Comparison of ENCODE assay signal across 24 cellular contexts in the genomic region with DNA sequence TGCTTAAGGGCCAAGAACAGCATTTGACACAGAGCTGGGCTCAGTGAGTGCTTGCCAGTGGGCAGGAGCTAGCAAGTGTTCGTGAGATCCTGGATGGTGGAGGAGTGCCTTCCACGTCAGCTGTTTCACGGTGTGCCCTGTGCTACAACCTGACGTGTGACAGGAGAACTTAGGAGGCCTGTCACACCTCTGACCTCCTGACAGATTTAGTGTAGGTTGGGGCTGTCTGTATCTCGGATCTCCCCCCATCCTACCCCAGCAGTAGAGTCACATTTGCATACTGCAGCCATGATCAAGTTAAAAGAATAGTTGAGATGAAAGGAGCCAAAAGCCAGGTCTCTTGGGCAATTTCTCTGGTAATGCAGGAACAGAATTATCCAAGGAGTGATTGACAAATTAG.
"Had no signal": no experiment of that assay in that cellular context is flagged by ENCODE, and none has a peak within 500 bp of the region (broad histone marks: within the 10 kb centered on the region; RNA-seq: fewer than 3 reads in every experiment).

No MANE protein-coding gene starts in this region.

- H3K36me3 ChIP-seq: MG63, SJSA1 had no signal

- H3K27me3 ChIP-seq: SJSA1 had no signal

- H3K27ac ChIP-seq: SJSA1, SK-N-MC had no signal

- ATAC-seq: HepG2 had no signal

- FAIRE-seq: HepG2, RCC 7860 had no signal

- DNase-seq: IMR-90, Karpas-422, KG1, MG63, NCI-H1092, NCI-H1105 treated with DMSO at 0.1 percent for 48 hours, NCI-H1417 treated with DMSO at 0.1 percent for 48 hours, NCI-H146, NCI-H187, NCI-H2029, NCI-H2081 treated with DMSO at 0.1 percent for 48 hours, NCI-H2171, NCI-H226, NCI-H446, NCI-H510A, NCI-H524 treated with DMSO at 0.1 percent for 48 hours, NCI-H774, Right ventricle myocardium superior, RPMI8226, SIG-M5 had no signal

- H3K9me3 ChIP-seq: MG63, SJSA1 had no signal

- H3K4me1 ChIP-seq: SJSA1 had no signal

- H3K4me3 ChIP-seq: MG63, SJSA1, SK-N-MC had no signal
